Comparison of ENCODE assay signal across 29 cellular contexts in the genomic region with DNA sequence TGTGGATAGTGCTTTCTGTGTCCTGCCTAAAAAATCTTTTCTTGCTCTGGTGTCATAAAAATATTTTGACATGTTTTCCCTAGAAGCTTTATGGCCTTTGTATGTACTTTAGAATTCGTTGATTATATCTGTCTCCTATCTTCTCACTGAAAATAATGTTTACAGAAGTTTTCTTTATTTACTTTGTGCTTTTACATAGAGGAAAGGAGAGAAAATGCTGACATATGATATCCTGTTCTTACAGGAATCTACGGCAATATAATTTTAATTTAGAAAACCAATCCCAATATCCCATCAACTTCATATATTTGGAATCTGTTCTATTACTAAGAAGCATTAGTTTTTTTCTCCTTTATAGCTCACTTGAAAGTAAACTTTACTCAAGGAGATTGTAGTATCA.
"Had no signal": no experiment of that assay in that cellular context is flagged by ENCODE, and none has a peak within 500 bp of the region (broad histone marks: within the 10 kb centered on the region; RNA-seq: fewer than 3 reads in every experiment).

No MANE protein-coding gene starts in this region.

- H3K4me3 ChIP-seq: adrenal gland, body of pancreas, breast epithelium, PC-9, SJCRH30 had no signal

- H3K9me3 ChIP-seq: adrenal gland, body of pancreas, SK-N-SH had no signal

- FAIRE-seq: astrocyte, TTC549 had no signal

- ATAC-seq: activated CD4-positive, alpha-beta T cell treated with anti-CD3 and anti-CD28 coated beads for 36 hours; activated CD4-positive, CD25-positive, alpha-beta regulatory T cell treated with anti-CD3 and anti-CD28 coated beads, Interleukin-2, amount 50 U/mL, for 24 hours; activated CD8-positive, alpha-beta T cell treated with anti-CD3 and anti-CD28 coated beads, Interleukin-2, amount 10 ng/mL, durations not matched to agents 7 days and 5 days; activated naive CD4-positive, alpha-beta T cell treated with anti-CD3 and anti-CD28 coated beads, Interleukin-2, amount 50 U/mL, for 72 hours; body of pancreas; WTC11 had no signal

- H3K27ac ChIP-seq: adrenal gland, body of pancreas, breast epithelium, PC-9, SJCRH30 had no signal

- DNase-seq: activated CD4-positive, alpha-beta T cell treated with anti-CD3 and anti-CD28 coated beads for 36 hours; activated CD4-positive, alpha-beta T cell treated with anti-CD3 and anti-CD28 coated beads, Interleukin-2, amount 10 ng/mL, durations not matched to agents 7 days and 5 days; activated CD4-positive, alpha-beta T cell treated with anti-CD3 and anti-CD28 coated beads, Interleukin-2, amount 50 U/mL, for 48 hours; activated CD8-positive, alpha-beta T cell treated with anti-CD3 and anti-CD28 coated beads, Interleukin-2, amount 10 ng/mL, durations not matched to agents 7 days and 5 days; activated gamma-delta T cell; activated naive CD4-positive, alpha-beta T cell treated with Interleukin-2 at 50 U/mL for 16 hours; activated T-cell treated with anti-CD3 and anti-CD28 coated beads, Interleukin-2, amount 50 U/mL, for 24 hours; adrenal gland; body of pancreas; caudate nucleus; cerebellar nuclear complex; KG1; NCI-H1105; NCI-H1417 treated with DMSO at 0.1 percent for 48 hours; NCI-H187 treated with DMSO at 0.1 percent for 48 hours; NCI-H2081 treated with DMSO at 0.1 percent for 48 hours; NCI-H226; NCI-H446 treated with DMSO at 0.1 percent for 48 hours; NCI-H524; PC-9; Right ventricle myocardium superior; SJCRH30; SK-N-SH had no signal

- H3K4me1 ChIP-seq: adrenal gland, breast epithelium had no signal

- H3K4me2 ChIP-seq: PC-9, SK-N-SH had no signal
